In genomic region chr2:200469708-200470600, GRCh38 we compare ENCODE assay signal across 13 cellular contexts. TPM values are rescaled to one million over a fixed set of nuclear protein-coding genes. Genes with fewer than 3 reads are reported as not detected.
A peak's percentile ranks its signal among the peaks of the same experiment; 100 is the strongest.
DNase-seq lines count a peak whose midpoint lies in the region; ATAC-seq, FAIRE-seq and TF ChIP-seq lines count a peak whose summit lies in the region.
"Had no signal": no experiment of that assay in that cellular context is flagged by ENCODE, and none has a peak within 500 bp of the region (broad histone marks: within the 10 kb centered on the region; RNA-seq: fewer than 3 reads in every experiment).

No MANE protein-coding gene starts in this region.

- ATAC-seq in HG02798 (IDR thresholded peaks at IDR 0.05; ENCODE audit: poor library complexity, unreplicated experiment) (no peak), GM18909 (IDR thresholded peaks at IDR 0.05; ENCODE audit: poor library complexity, unreplicated experiment) (no peak)
- ATAC-seq: upper lobe of right lung had no signal

- peak; percentile 35 for FAIRE-seq in GM12891 (lab: Jason Lieb, UNC)
- FAIRE-seq: H1, islet of Langerhans had no signal

- TF ChIP-seq POLR2A in GM12891 (IDR thresholded peaks at IDR 0.05; ENCODE audit: low read depth, low read length): no peak

- intact Hi-C loops in posterior cingulate gyrus (cut with DNase I): loop anchor here (2.0 kb wide), 1 partner anchor 163 kb away; the partner anchor contains the start of gene SPATS2L

- DNase-seq in GM12891 (ENCODE audit: insufficient read length, low spot score): no peak
- peak in 43 of 56 donors; percentile 17 to 83 (median 49) for DNase-seq in amygdala (lab: John Stamatoyannopoulos, UW)
- peak in 28 of 51 donors; percentile 3 to 90 (median 52) for DNase-seq in hypothalamus (lab: John Stamatoyannopoulos, UW)
- peak in 9 of 10 donors; percentile 36 to 92 (median 60) for DNase-seq in posterior cingulate gyrus
- DNase-seq in dedifferentiated amniotic fluid mesenchymal stem cell (ENCODE audit: extremely low spot score): no peak
- no peak for DNase-seq in COR-L47 (lab: John Stamatoyannopoulos, UW)
- DNase-seq: NCI-H2081, RPMI8226, upper lobe of right lung had no signal

TF ChIP-seq in GM12891, 5 proteins besides CTCF, POLR2A, EP300 and RAD21:
- TF ChIP-seq TAF1 (IDR thresholded peaks at IDR 0.05; ENCODE audit: low read depth, low read length) (no peak), POLR2AphosphoS5 (IDR thresholded peaks at IDR 0.05; ENCODE audit: low read depth, low read length) (no peak), POU2F2 (IDR thresholded peaks at IDR 0.05; ENCODE audit: low read depth, low read length) (no peak), SPI1 (IDR thresholded peaks at IDR 0.05; ENCODE audit: low read depth, low read length) (no peak), PAX5 (IDR thresholded peaks at IDR 0.05; ENCODE audit: insufficient read depth, low read length, severe bottlenecking) (no peak)

RNA-seq across cellular contexts. Expression of gene KCTD18, which starts 39.9 kb away (rescaled TPM):
- 10.2 TPM for polyA plus RNA-seq in GM12891 (2012; ENCODE audit: low read depth, missing spikeins)

RNA-seq across cellular contexts. Expression of gene SGO2, which starts 56.1 kb away (rescaled TPM):
- 9.3 TPM for polyA plus RNA-seq in GM12891 (2012; ENCODE audit: low read depth, missing spikeins)

Comparison
In these comparisons a context has a peak if more than half of its experiments do, and no peak if none do; other contexts are left out.
1. DNase-seq: peak in amygdala (43 of 56), hypothalamus (28 of 51) and posterior cingulate gyrus (9 of 10); none in GM12891 (single experiment), dedifferentiated amniotic fluid mesenchymal stem cell (single experiment) and COR-L47 (single experiment).